27 cellular contexts compared by ENCODE assay signal in genomic region chr3:69932087-69932486, GRCh38.
"Had no signal": no experiment of that assay in that cellular context is flagged by ENCODE, and none has a peak within 500 bp of the region (broad histone marks: within the 10 kb centered on the region; RNA-seq: fewer than 3 reads in every experiment).

No MANE protein-coding gene starts in this region.

- DNase-seq: naive thymus-derived CD8-positive, alpha-beta T cell; nephron progenitor cell; nucleus accumbens; pancreas; retina; right cardiac atrium; right lobe of liver; sigmoid colon; small intestine; stimulated activated CD4-positive, alpha-beta T cell treated with anti-CD3 and anti-CD28 coated beads, Interleukin-15, amount 100 ng/mL, for 24 hours; stimulated activated CD4-positive, alpha-beta T cell treated with anti-CD3 and anti-CD28 coated beads, Interleukin-4, amount 100 ng/mL, for 1 hour; stimulated activated CD4-positive, alpha-beta T cell treated with anti-CD3 and anti-CD28 coated beads, Interleukin-4, amount 100 ng/mL, for 4 hours; stimulated activated CD8-positive, alpha-beta memory T cell treated with anti-CD3 and anti-CD28 coated beads, Interleukin-4, amount 100 ng/mL, for 48 hours; stimulated activated naive CD4-positive, alpha-beta T cell; stimulated activated naive CD8-positive, alpha-beta T cell treated with anti-CD3 and anti-CD28 coated beads, Interleukin-15, amount 100 ng/mL, for 72 hours; stimulated activated naive CD8-positive, alpha-beta T cell treated with anti-CD3 and anti-CD28 coated beads, Interleukin-15, Interleukin-2, amounts not matched to agents 100 U/mL and 50 U/mL, for 24 hours; substantia nigra; testis; tibial artery; transverse colon; upper lobe of right lung; uterus had no signal

- H3K27ac ChIP-seq: neutrophil, pancreas, prostate gland, right lobe of liver, sigmoid colon, suprapubic skin, testis, tibial artery, transverse colon, upper lobe of right lung, uterus had no signal

- H3K4me3 ChIP-seq: pancreas, prostate gland, right lobe of liver, sigmoid colon, suprapubic skin, testis, tibial artery, transverse colon, upper lobe of right lung, uterus had no signal

- H3K4me1 ChIP-seq: pancreas, right lobe of liver, testis, tibial artery, transverse colon, upper lobe of right lung had no signal

- ATAC-seq: naive thymus-derived CD8-positive, alpha-beta T cell; natural killer cell treated with Interleukin-12 subunit alpha and Interleukin-12 subunit beta and Interleukin-15 and Interleukin-18, amount 100 ng/mL, for 72 hours; pancreas; right cardiac atrium; right lobe of liver; stimulated activated memory B cell treated with anti-CD40 and anti-IgM and Interleukin-4, amounts not matched to agents 10 μg/mL and 1 μg/mL and 100 μg/mL, for 72 hours; stimulated activated naive CD8-positive, alpha-beta T cell treated with anti-CD3 and anti-CD28 coated beads, Interleukin-15, amount 100 ng/mL, for 72 hours; stimulated activated naive CD8-positive, alpha-beta T cell treated with anti-CD3 and anti-CD28 coated beads, Interleukin-15, Interleukin-2, amounts not matched to agents 100 U/mL and 50 U/mL, for 24 hours; upper lobe of right lung had no signal

- H3K36me3 ChIP-seq: neutrophil, pancreas, prostate gland, right lobe of liver, sigmoid colon, suprapubic skin, tibial artery, transverse colon, upper lobe of right lung, uterus had no signal

- H3K9me3 ChIP-seq: neutrophil, pancreas, prostate gland, right lobe of liver, sigmoid colon, suprapubic skin, testis, tibial artery, transverse colon, upper lobe of right lung, uterus had no signal

- H3K27me3 ChIP-seq: neutrophil, pancreas, right lobe of liver, sigmoid colon, suprapubic skin, testis, tibial artery, transverse colon, upper lobe of right lung, uterus had no signal
